In genomic region chr11:121931748-121932352, GRCh38 we compare ENCODE assay signal across 1 cellular context.
A peak's percentile ranks its signal among the peaks of the same experiment; 100 is the strongest.
TF ChIP-seq lines count a peak whose summit lies in the region.

No MANE protein-coding gene starts in this region.

TF ChIP-seq in HepG2, 621 proteins besides CTCF, POLR2A, EP300 and RAD21 (continued from another document and continues in another):
- no peak for TF ChIP-seq MAF1 (CRISPR knock-in tag; IDR thresholded peaks at IDR 0.05; ENCODE audit: borderline replicate concordance)
- TF ChIP-seq NR2F6 (IDR thresholded peaks at IDR 0.05) = peak; percentile 96
- TF ChIP-seq NR2F6 (CRISPR knock-in tag; IDR thresholded peaks at IDR 0.05) = peak; percentile 97
- no peak for TF ChIP-seq ZKSCAN5 (CRISPR knock-in tag; IDR thresholded peaks at IDR 0.05)
- no peak for TF ChIP-seq THYN1 (CRISPR knock-in tag; IDR thresholded peaks at IDR 0.05; ENCODE audit: borderline replicate concordance, low read depth)
- no peak for TF ChIP-seq ZBTB14 (CRISPR knock-in tag; IDR thresholded peaks at IDR 0.05)
- TF ChIP-seq ZNF275 (CRISPR knock-in tag; IDR thresholded peaks at IDR 0.05; ENCODE audit: borderline replicate concordance) = no peak
- peak in 1 of 2 experiments; percentile 77; a peak in 2 of 4 replicates for TF ChIP-seq KLF16 (CRISPR knock-in tag; IDR thresholded peaks at IDR 0.05)
- TF ChIP-seq ZIK1 (CRISPR knock-in tag; IDR thresholded peaks at IDR 0.05; ENCODE audit: borderline replicate concordance, low read depth) = no peak
- peak; percentile 25; the same call in 1 of the 2 replicates for TF ChIP-seq PRDM10 (CRISPR knock-in tag; IDR thresholded peaks at IDR 0.05; ENCODE audit: low read depth)
- no peak for TF ChIP-seq KDM5A (IDR thresholded peaks at IDR 0.05; ENCODE audit: borderline replicate concordance, low read length)
- TF ChIP-seq HES4 (CRISPR knock-in tag; IDR thresholded peaks at IDR 0.05; ENCODE audit: borderline replicate concordance) = no peak
- no peak for TF ChIP-seq ZNF577 (CRISPR knock-in tag; IDR thresholded peaks at IDR 0.05; ENCODE audit: borderline replicate concordance, low read depth)
- no peak for TF ChIP-seq FUBP1 (CRISPR knock-in tag; IDR thresholded peaks at IDR 0.05; ENCODE audit: borderline replicate concordance)
- no peak for TF ChIP-seq ZNF280B (CRISPR knock-in tag; IDR thresholded peaks at IDR 0.05; ENCODE audit: borderline replicate concordance)
- no peak for TF ChIP-seq TAF1 (CRISPR knock-in tag; IDR thresholded peaks at IDR 0.05)
- no peak for TF ChIP-seq ZFYVE20 (CRISPR knock-in tag; IDR thresholded peaks at IDR 0.05; ENCODE audit: borderline replicate concordance, low read depth)
- TF ChIP-seq SKIL (CRISPR knock-in tag; IDR thresholded peaks at IDR 0.05; ENCODE audit: borderline replicate concordance) = no peak
- peak; percentile 78; the same call in 1 of the 2 replicates for TF ChIP-seq HMGXB3 (CRISPR knock-in tag; IDR thresholded peaks at IDR 0.05; ENCODE audit: borderline replicate concordance)
- TF ChIP-seq ZNF10 (CRISPR knock-in tag; IDR thresholded peaks at IDR 0.05; ENCODE audit: borderline replicate concordance, low read depth) = no peak
- TF ChIP-seq ZNF7 (CRISPR knock-in tag; IDR thresholded peaks at IDR 0.05) = peak; percentile 28; the same call in 1 of the 2 replicates
- TF ChIP-seq NAIF1 (CRISPR knock-in tag; IDR thresholded peaks at IDR 0.05; ENCODE audit: borderline replicate concordance) = peak; percentile 37; the same call in 1 of the 2 replicates
- no peak for TF ChIP-seq RFXANK (CRISPR knock-in tag; IDR thresholded peaks at IDR 0.05)
- no peak for TF ChIP-seq REXO4 (CRISPR knock-in tag; IDR thresholded peaks at IDR 0.05; ENCODE audit: borderline replicate concordance)
- TF ChIP-seq MIER2 (CRISPR knock-in tag; IDR thresholded peaks at IDR 0.05) = peak; percentile 79
- TF ChIP-seq ZNF670 (CRISPR knock-in tag; IDR thresholded peaks at IDR 0.05; ENCODE audit: borderline replicate concordance) = peak; percentile 76; the same call in 1 of the 2 replicates
- TF ChIP-seq ZBTB1 (CRISPR knock-in tag; IDR thresholded peaks at IDR 0.05; ENCODE audit: borderline replicate concordance) = no peak
- peak; percentile 85 for TF ChIP-seq ZBED4 (CRISPR knock-in tag; IDR thresholded peaks at IDR 0.05; ENCODE audit: borderline replicate concordance)
- peak; percentile 94 for TF ChIP-seq RXRB (CRISPR knock-in tag; IDR thresholded peaks at IDR 0.05; ENCODE audit: borderline replicate concordance)
- no peak for TF ChIP-seq ZNF740 (CRISPR knock-in tag; IDR thresholded peaks at IDR 0.05)
- TF ChIP-seq TRAFD1 (CRISPR knock-in tag; IDR thresholded peaks at IDR 0.05; ENCODE audit: borderline replicate concordance) = no peak
- TF ChIP-seq IKZF4 (CRISPR knock-in tag; IDR thresholded peaks at IDR 0.05; ENCODE audit: borderline replicate concordance, low read depth, not compliant biosample characterization) = no peak
- TF ChIP-seq SALL1 (CRISPR knock-in tag; IDR thresholded peaks at IDR 0.05) = peak; percentile 96
